ENCODE assay signal across 29 cellular contexts in the genomic region with DNA sequence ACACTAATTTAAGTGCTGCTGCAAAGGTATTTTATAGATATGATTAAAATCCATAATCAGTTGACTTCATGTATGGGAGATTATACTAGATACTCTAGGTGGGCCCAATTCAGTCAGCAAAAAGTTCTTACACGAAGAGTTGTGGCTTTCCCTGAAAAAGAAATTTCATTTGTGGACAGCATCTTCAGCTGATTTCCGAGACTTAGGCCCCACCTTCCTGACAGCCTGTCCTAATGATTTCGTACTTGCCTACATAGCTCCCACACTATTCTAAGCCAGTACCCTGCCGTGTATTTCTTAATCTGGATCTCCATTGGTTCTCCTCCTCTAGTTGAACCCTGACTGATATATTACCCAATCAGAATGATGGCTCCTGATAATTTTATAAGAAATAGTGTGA.
"Had no signal": no experiment of that assay in that cellular context is flagged by ENCODE, and none has a peak within 500 bp of the region (broad histone marks: within the 10 kb centered on the region; RNA-seq: fewer than 3 reads in every experiment).

No MANE protein-coding gene starts in this region.

- H3K36me3 ChIP-seq: brain microvascular endothelial cell, breast epithelium, colonic mucosa had no signal

- H3K27me3 ChIP-seq: body of pancreas, brain microvascular endothelial cell, breast epithelium, colonic mucosa had no signal

- DNase-seq: activated B cell treated with CpG ODN at 0.5 μM for 24 hours; activated CD4-positive, alpha-beta memory T cell treated with anti-CD3 and anti-CD28 coated beads for 36 hours; activated CD4-positive, alpha-beta T cell treated with anti-CD3 and anti-CD28 coated beads for 4 hours; activated CD4-positive, alpha-beta T cell treated with anti-CD3 and anti-CD28 coated beads, Interleukin-2, amount 10 ng/mL, durations not matched to agents 24 days and 14 days; activated CD4-positive, alpha-beta T cell treated with anti-CD3 and anti-CD28 coated beads, Interleukin-2, amount 50 U/mL, for 1 hour; activated CD4-positive, alpha-beta T cell treated with anti-CD3 and anti-CD28 coated beads, Interleukin-2, amount 50 U/mL, for 4 hours; activated CD4-positive, CD25-positive, alpha-beta regulatory T cell treated with anti-CD3 and anti-CD28 coated beads, Interleukin-2, amount 50 U/mL, for 72 hours; activated CD8-positive, alpha-beta memory T cell treated with anti-CD3 and anti-CD28 coated beads, Interleukin-2, amount 50 U/mL, for 4 hours; activated CD8-positive, alpha-beta T cell treated with anti-CD3 and anti-CD28 coated beads for 36 hours; activated effector memory CD4-positive, alpha-beta T cell treated with anti-CD3 and anti-CD28 coated beads, Interleukin-2, amount 50 U/mL, for 16 hours; activated naive CD4-positive, alpha-beta T cell treated with anti-CD3 and anti-CD28 coated beads, Interleukin-2, amount 10 ng/mL, durations not matched to agents 7 days and 5 days; activated naive CD4-positive, alpha-beta T cell treated with Interleukin-2 at 50 U/mL for 16 hours; activated naive CD8-positive, alpha-beta T cell treated with anti-CD3 and anti-CD28 coated beads, Interleukin-2, amount 10 ng/mL, durations not matched to agents 7 days and 5 days; activated naive CD8-positive, alpha-beta T cell treated with anti-CD3 and anti-CD28 coated beads, Interleukin-2, amount 50 U/mL, for 24 hours; activated T-cell treated with anti-CD3 and anti-CD28 coated beads for 4 hours; activated T-cell treated with anti-CD3 and anti-CD28 coated beads, Interleukin-2, amount 50 U/mL, for 1 hour; activated T-cell treated with anti-CD3 and anti-CD28 coated beads, Interleukin-2, amount 50 U/mL, for 4 hours; activated T-cell treated with anti-CD3 and anti-CD28 coated beads, Interleukin-2, amount 50 U/mL, for 72 hours; amygdala; anterior cingulate cortex; body of pancreas; brain microvascular endothelial cell; central memory CD4-positive, alpha-beta T cell; cerebellar nuclear complex; colonic mucosa; T-helper 2 cell; T-helper 9 cell had no signal

- H3K4me3 ChIP-seq: body of pancreas, breast epithelium, colonic mucosa had no signal

- ATAC-seq: activated CD8-positive, alpha-beta T cell treated with anti-CD3 and anti-CD28 coated beads for 36 hours; activated naive CD8-positive, alpha-beta T cell treated with anti-CD3 and anti-CD28 coated beads, Interleukin-2, amount 50 U/mL, for 24 hours; activated T-cell treated with anti-CD3 and anti-CD28 coated beads, Interleukin-2, amount 50 U/mL, for 4 hours; activated T-cell treated with anti-CD3 and anti-CD28 coated beads, Interleukin-2, amount 50 U/mL, for 72 hours; activated T-helper 17 cell treated with anti-CD3 and anti-CD28 coated beads, Interleukin-2, amount 50 U/mL, for 72 hours; body of pancreas had no signal
